ENCODE assay signal across 19 cellular contexts in genomic region chrX:118164138-118164537, GRCh38. TPM values are rescaled to one million over a fixed set of nuclear protein-coding genes. Genes with fewer than 3 reads are reported as not detected.
DNase-seq lines count a peak whose midpoint lies in the region; ATAC-seq and TF ChIP-seq lines count a peak whose summit lies in the region.
"Had no signal": no experiment of that assay in that cellular context is flagged by ENCODE, and none has a peak within 500 bp of the region (broad histone marks: within the 10 kb centered on the region; RNA-seq: fewer than 3 reads in every experiment).

No MANE protein-coding gene starts in this region.

- H3K4me3 ChIP-seq in PC-3 (ENCODE audit: low read length) (no peak overlapping the region), epithelial cell of esophagus (ENCODE audit: low read length) (no peak overlapping the region), upper lobe of right lung (no peak overlapping the region)

- H3K4me1 ChIP-seq in PC-3 (ENCODE audit: insufficient read depth, low read length) = 0 out of 2 replicates have a peak, but pooled peaks cover 5% of the 10 kb centered on the region
- no peaks in the 10 kb centered on the region for H3K4me1 ChIP-seq in upper lobe of right lung
- H3K4me1 ChIP-seq: Caco-2 had no signal

- H3K36me3 ChIP-seq in PC-3 (ENCODE audit: low read depth, low read length) = no peaks in the 10 kb centered on the region
- H3K36me3 ChIP-seq in upper lobe of right lung = no peaks in the 10 kb centered on the region

- no peaks in the 10 kb centered on the region for H4K20me1 ChIP-seq in PC-3 (ENCODE audit: low read length)

- intact Hi-C loops in PC-3 (cut with micrococcal nuclease) = no loop called here
- intact Hi-C loops in upper lobe of right lung (cut with DNase I) = no loop called here

- H3K27me3 ChIP-seq in PC-3 (ENCODE audit: low read length) (no peaks in the 10 kb centered on the region), upper lobe of right lung (no peaks in the 10 kb centered on the region)

- H2AFZ ChIP-seq in PC-3 (ENCODE audit: low read length) = no peak overlapping the region

- no TSS peak for BruUV-seq in PC-3 (replicated peaks; lab: Mats Ljungman, UMichigan)

- no peaks in the 10 kb centered on the region for H3K9me3 ChIP-seq in PC-3 (ENCODE audit: low read length)
- no peaks in the 10 kb centered on the region for H3K9me3 ChIP-seq in upper lobe of right lung
- H3K9me3 ChIP-seq: Caco-2 had no signal

- H3K9ac ChIP-seq in PC-3 (ENCODE audit: low read length) = no peak overlapping the region

- H3K4me2 ChIP-seq in PC-3 (ENCODE audit: low read length) = no peak overlapping the region

- POLR2A ChIA-PET in PC-3 (lab: Charles Lee; ENCODE audit: unreplicated experiment) = no interaction called here

- TF ChIP-seq CTCF in PC-3 (conservative IDR thresholded peaks at IDR 0.05; ENCODE audit: low read depth, low read length) (no peak), epithelial cell of esophagus (IDR thresholded peaks at IDR 0.05; ENCODE audit: insufficient read depth, low read depth, low read length, missing control alignments) (no peak), upper lobe of right lung (IDR thresholded peaks at IDR 0.05) (no peak)

- H3K27ac ChIP-seq in PC-3 (ENCODE audit: low read length) = no peak overlapping the region
- no peak overlapping the region for H3K27ac ChIP-seq in upper lobe of right lung

- no peaks in the 10 kb centered on the region for H3F3A ChIP-seq in PC-3 (ENCODE audit: low read length, unreplicated experiment)

- DNase-seq in Daoy (ENCODE audit: low read depth) (peak; percentile 5), PC-3 (peak; percentile 56), epithelial cell of esophagus (ENCODE audit: low read depth) (peak; percentile 59), renal cortical epithelial cell (ENCODE audit: low read depth) (peak; percentile 63), upper lobe of right lung (no peak), NOMO-1 (lab: John Stamatoyannopoulos, UW; ENCODE audit: unreplicated experiment in 2 of 2) (no peak), activated gamma-delta T cell treated with Interleukin-2 at 50 U/mL for 16 hours (no peak)
- DNase-seq: ACHN; Caco-2; CD4-positive, CD25-positive, alpha-beta regulatory T cell; DMS153; MM.1S; NCI-H1092 treated with DMSO at 0.1 percent for 48 hours; NCI-H2081 treated with DMSO at 0.1 percent for 48 hours; NCI-H510A; NCI-H774 had no signal

- ATAC-seq in PC-3 (peak; percentile 81), upper lobe of right lung (no peak)
- ATAC-seq: HepG2, Right ventricle myocardium inferior had no signal

- H3K9me2 ChIP-seq in PC-3 (replicated peaks; ENCODE audit: low read length) = no peaks in the 10 kb centered on the region

- no peaks in the 10 kb centered on the region for H3K79me2 ChIP-seq in PC-3 (ENCODE audit: low read length)

- CTCF ChIA-PET in PC-3 (lab: Charles Lee) = no interaction called here

RNA-seq across cellular contexts. Expression of gene KLHL13, which starts 47.5 kb away (rescaled TPM):
- 4.0 and 6.6 TPM in 2 replicates for total RNA-seq in Daoy (2014; rRNA removed; shearing (Covaris generic))
- total RNA-seq in PC-3 (2014; rRNA removed) = 3.5 and 4.0 TPM in 2 replicates
- total RNA-seq in renal cortical epithelial cell = 99.4 and 130 TPM in 2 replicates
- 0.58 TPM for total RNA-seq in upper lobe of right lung
- total RNA-seq: B cell had no signal

Comparison
In these comparisons a context has a peak if more than half of its experiments do, and no peak if none do; other contexts are left out.
1. DNase-seq: peak in Daoy (single experiment), PC-3 (single experiment), epithelial cell of esophagus (single experiment) and renal cortical epithelial cell (single experiment); none in upper lobe of right lung (single experiment), NOMO-1 (0 of 2) and activated gamma-delta T cell treated with Interleukin-2 at 50 U/mL for 16 hours (single experiment).
2. RNA of gene KLHL13, which starts 47.5 kb away (total RNA-seq): 99.4 to 130 TPM in renal cortical epithelial cell; 4.0 to 6.6 TPM in Daoy, 3.5 to 4.0 TPM in PC-3 and 0.58 TPM in upper lobe of right lung (single experiment); every median in the first group is over 10 times any median in the second.